ENCODE assay signal across 27 cellular contexts in the genomic region with DNA sequence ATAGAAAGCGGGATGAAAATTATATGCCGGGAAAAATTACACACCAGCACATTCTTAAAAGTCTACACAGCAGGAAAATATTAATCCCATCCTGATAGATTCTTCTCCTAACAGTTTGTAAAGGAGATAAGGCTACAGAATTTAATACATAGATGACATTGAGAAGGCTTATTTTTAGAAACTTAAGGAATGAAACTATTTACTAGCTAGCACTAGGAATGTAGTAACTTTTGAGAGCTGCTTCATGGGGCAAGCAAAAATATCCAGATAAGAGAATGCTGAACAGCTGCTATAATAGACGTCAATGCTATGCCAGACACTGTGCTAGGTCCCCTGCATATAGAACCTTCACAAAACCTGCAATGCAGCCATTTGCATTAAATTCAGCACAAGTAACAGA.
"Had no signal": no experiment of that assay in that cellular context is flagged by ENCODE, and none has a peak within 500 bp of the region (broad histone marks: within the 10 kb centered on the region; RNA-seq: fewer than 3 reads in every experiment).

No MANE protein-coding gene starts in this region.

- H3K9me3 ChIP-seq: esophagus squamous epithelium, gastroesophageal sphincter, lower lobe of right lung, right lobe of liver had no signal

- H3K4me3 ChIP-seq: esophagus squamous epithelium, gastroesophageal sphincter, hepatocyte, lower lobe of right lung, right lobe of liver, skin epidermis, upper lobe of left lung had no signal

- H3K27me3 ChIP-seq: esophagus squamous epithelium, gastroesophageal sphincter, hepatocyte, right lobe of liver, upper lobe of left lung had no signal

- H3K27ac Mint-ChIP-seq: activated CD4-positive, alpha-beta memory T cell treated with anti-CD3 and anti-CD28 coated beads, Interleukin-2, amount 10 ng/mL, durations not matched to agents 7 days and 5 days; activated CD4-positive, alpha-beta T cell treated with anti-CD3 and anti-CD28 coated beads, Interleukin-2, amount 10 ng/mL, durations not matched to agents 24 days and 14 days; activated naive CD4-positive, alpha-beta T cell treated with anti-CD3 and anti-CD28 coated beads, Interleukin-2, amount 10 ng/mL, durations not matched to agents 7 days and 5 days; activated naive CD8-positive, alpha-beta T cell treated with anti-CD3 and anti-CD28 coated beads, Interleukin-2, amount 10 ng/mL, durations not matched to agents 7 days and 5 days; activated T-cell treated with anti-CD3 and anti-CD28 coated beads, Interleukin-2, amount 50 U/mL, for 24 hours; natural killer cell; stimulated activated effector memory CD8-positive, alpha-beta T cell treated with anti-CD3 and anti-CD28 coated beads, Interleukin-12 subunit alpha, Interleukin-12 subunit beta, amount 100 ng/mL, for 72 hours; stimulated activated naive CD8-positive, alpha-beta T cell treated with anti-CD3 and anti-CD28 coated beads, Interleukin-15, Interleukin-2, amounts not matched to agents 100 ng/mL and 50 ng/mL, for 24 hours had no signal

- H3K4me1 Mint-ChIP-seq: activated CD4-positive, alpha-beta memory T cell treated with anti-CD3 and anti-CD28 coated beads, Interleukin-2, amount 10 ng/mL, durations not matched to agents 7 days and 5 days; activated CD4-positive, alpha-beta T cell treated with anti-CD3 and anti-CD28 coated beads, Interleukin-2, amount 10 ng/mL, durations not matched to agents 24 days and 14 days; activated naive CD4-positive, alpha-beta T cell treated with anti-CD3 and anti-CD28 coated beads, Interleukin-2, amount 10 ng/mL, durations not matched to agents 7 days and 5 days; activated naive CD8-positive, alpha-beta T cell treated with anti-CD3 and anti-CD28 coated beads, Interleukin-2, amount 10 ng/mL, durations not matched to agents 7 days and 5 days; stimulated activated effector memory CD8-positive, alpha-beta T cell treated with anti-CD3 and anti-CD28 coated beads, Interleukin-12 subunit alpha, Interleukin-12 subunit beta, amount 100 ng/mL, for 72 hours had no signal

- ATAC-seq: gastroesophageal sphincter; left cardiac atrium; lower lobe of right lung; natural killer cell; right lobe of liver; stimulated activated effector memory CD8-positive, alpha-beta T cell treated with anti-CD3 and anti-CD28 coated beads, Interleukin-12 subunit alpha, Interleukin-12 subunit beta, amount 100 ng/mL, for 72 hours had no signal

- H3K4me1 ChIP-seq: esophagus squamous epithelium, gastroesophageal sphincter, lower lobe of right lung, right lobe of liver, upper lobe of left lung had no signal

- H3K27me3 Mint-ChIP-seq: activated CD4-positive, alpha-beta memory T cell treated with anti-CD3 and anti-CD28 coated beads, Interleukin-2, amount 10 ng/mL, durations not matched to agents 7 days and 5 days; activated T-cell treated with anti-CD3 and anti-CD28 coated beads, Interleukin-2, amount 50 U/mL, for 24 hours had no signal

- DNase-seq: activated CD4-positive, alpha-beta memory T cell treated with anti-CD3 and anti-CD28 coated beads, Interleukin-2, amount 10 ng/mL, durations not matched to agents 7 days and 5 days; activated CD4-positive, alpha-beta T cell treated with anti-CD3 and anti-CD28 coated beads, Interleukin-2, amount 10 ng/mL, durations not matched to agents 24 days and 14 days; activated CD4-positive, CD25-positive, alpha-beta regulatory T cell treated with anti-CD3 and anti-CD28 coated beads, Interleukin-2, amount 50 U/mL, for 72 hours; activated CD8-positive, alpha-beta memory T cell treated with anti-CD3 and anti-CD28 coated beads, Interleukin-2, amount 50 U/mL, for 48 hours; activated gamma-delta T cell; activated naive CD4-positive, alpha-beta T cell treated with anti-CD3 and anti-CD28 coated beads, Interleukin-2, amount 10 ng/mL, durations not matched to agents 7 days and 5 days; activated naive CD8-positive, alpha-beta T cell treated with anti-CD3 and anti-CD28 coated beads, Interleukin-2, amount 10 ng/mL, durations not matched to agents 7 days and 5 days; activated T-cell treated with anti-CD3 and anti-CD28 coated beads, Interleukin-2, amount 50 U/mL, for 24 hours; amniotic stem cell; central memory CD4-positive, alpha-beta T cell; effector CD8-positive, alpha-beta T cell; esophagus squamous epithelium; left cardiac atrium; lower lobe of right lung; mesendoderm; natural killer cell; posterior cingulate gyrus; right lobe of liver; stimulated activated CD4-positive, alpha-beta T cell treated with anti-CD3 and anti-CD28 coated beads, Interleukin-4, amount 100 ng/mL, for 24 hours; T-helper 2 cell; upper lobe of left lung had no signal

- H3K4me3 Mint-ChIP-seq: activated CD4-positive, alpha-beta memory T cell treated with anti-CD3 and anti-CD28 coated beads, Interleukin-2, amount 10 ng/mL, durations not matched to agents 7 days and 5 days; activated CD4-positive, alpha-beta T cell treated with anti-CD3 and anti-CD28 coated beads, Interleukin-2, amount 10 ng/mL, durations not matched to agents 24 days and 14 days; activated naive CD4-positive, alpha-beta T cell treated with anti-CD3 and anti-CD28 coated beads, Interleukin-2, amount 10 ng/mL, durations not matched to agents 7 days and 5 days; activated naive CD8-positive, alpha-beta T cell treated with anti-CD3 and anti-CD28 coated beads, Interleukin-2, amount 10 ng/mL, durations not matched to agents 7 days and 5 days; activated T-cell treated with anti-CD3 and anti-CD28 coated beads, Interleukin-2, amount 50 U/mL, for 24 hours; natural killer cell; stimulated activated effector memory CD8-positive, alpha-beta T cell treated with anti-CD3 and anti-CD28 coated beads, Interleukin-12 subunit alpha, Interleukin-12 subunit beta, amount 100 ng/mL, for 72 hours; stimulated activated naive CD8-positive, alpha-beta T cell treated with anti-CD3 and anti-CD28 coated beads, Interleukin-15, Interleukin-2, amounts not matched to agents 100 ng/mL and 50 ng/mL, for 24 hours had no signal

- H3K36me3 ChIP-seq: esophagus squamous epithelium, gastroesophageal sphincter, lower lobe of right lung, right lobe of liver, upper lobe of left lung had no signal

- H3K36me3 Mint-ChIP-seq: activated naive CD4-positive, alpha-beta T cell treated with anti-CD3 and anti-CD28 coated beads, Interleukin-2, amount 10 ng/mL, durations not matched to agents 7 days and 5 days; stimulated activated effector memory CD8-positive, alpha-beta T cell treated with anti-CD3 and anti-CD28 coated beads, Interleukin-12 subunit alpha, Interleukin-12 subunit beta, amount 100 ng/mL, for 72 hours had no signal

- H3K27ac ChIP-seq: epithelial cell of prostate, hepatocyte, lower lobe of right lung had no signal
